16 cellular contexts compared by ENCODE assay signal in genomic region chr1:31523769-31524168, GRCh38. TPM values are rescaled to one million over a fixed set of nuclear protein-coding genes. Genes with fewer than 3 reads are reported as not detected.
DNase-seq lines count a peak whose midpoint lies in the region; ATAC-seq, FAIRE-seq and TF ChIP-seq lines count a peak whose summit lies in the region.
"Had no signal": no experiment of that assay in that cellular context is flagged by ENCODE, and none has a peak within 500 bp of the region (broad histone marks: within the 10 kb centered on the region; RNA-seq: fewer than 3 reads in every experiment).

No MANE protein-coding gene starts in this region.

- H3K9me3 ChIP-seq in lung (ENCODE audit: control insufficient read depth in 2 of 2, insufficient read depth in 1 of 2, low read length in 1 of 2) (no peaks in the 10 kb centered on the region), upper lobe of left lung (no peaks in the 10 kb centered on the region)

- peak; percentile 36 for ATAC-seq in activated T-cell treated with anti-CD3 and anti-CD28 coated beads, Interleukin-2, amount 50 U/mL, for 72 hours (replicated peaks in 1 of 2)
- peak; percentile 88 for ATAC-seq in lung (ENCODE audit: insufficient read depth, low FRiP score)
- ATAC-seq in upper lobe of left lung (ENCODE audit: low FRiP score in 2 of 2) = peak; percentile 84 to 92

- peak in 1 of 4 donors; percentile 49 for TF ChIP-seq POLR2A in upper lobe of left lung (IDR thresholded peaks at IDR 0.05)

- no peak overlapping the region for H3K4me3 Mint-ChIP-seq in activated T-cell treated with anti-CD3 and anti-CD28 coated beads, Interleukin-2, amount 50 U/mL, for 72 hours

- peak in 1 of 4 donors; percentile 62 for TF ChIP-seq EP300 in upper lobe of left lung (IDR thresholded peaks at IDR 0.05)

- H3K27ac Mint-ChIP-seq in activated T-cell treated with anti-CD3 and anti-CD28 coated beads, Interleukin-2, amount 50 U/mL, for 72 hours = no peak overlapping the region

- H3K27me3 Mint-ChIP-seq in activated T-cell treated with anti-CD3 and anti-CD28 coated beads, Interleukin-2, amount 50 U/mL, for 72 hours (ENCODE audit: low read depth) = peaks cover 6% of the 10 kb centered on the region

- TF ChIP-seq CTCF in bronchial epithelial cell (IDR thresholded peaks at IDR 0.05; ENCODE audit: insufficient read depth, low read length, severe bottlenecking) (no peak), lung (IDR thresholded peaks at IDR 0.05; ENCODE audit: control extremely low read depth, extremely low read depth) (no peak), upper lobe of left lung (IDR thresholded peaks at IDR 0.05) (no peak)

- H3K4me1 ChIP-seq in lung (ENCODE audit: control insufficient read depth in 2 of 2, insufficient read depth in 2 of 2, low read length in 2 of 2) (peaks cover 0 to 1% of the 10 kb centered on the region in 2 donors), upper lobe of left lung (peaks cover 0 to 3% (median 0%) of the 10 kb centered on the region in 4 donors)

- peaks cover 0 to 3% of the 10 kb centered on the region in 2 donors for H3K9me3 Mint-ChIP-seq in activated T-cell treated with anti-CD3 and anti-CD28 coated beads, Interleukin-2, amount 50 U/mL, for 72 hours

- H3K4me1 Mint-ChIP-seq in activated T-cell treated with anti-CD3 and anti-CD28 coated beads, Interleukin-2, amount 50 U/mL, for 72 hours (ENCODE audit: low read depth) = peaks cover 7% of the 10 kb centered on the region

- H3K27me3 ChIP-seq in bronchial epithelial cell (ENCODE audit: control insufficient read depth, insufficient read depth, low read length) (no peaks in the 10 kb centered on the region), lung (ENCODE audit: control insufficient read depth, insufficient read depth) (no peaks in the 10 kb centered on the region), upper lobe of left lung (no peaks in the 10 kb centered on the region)

- no peak for FAIRE-seq in bronchial epithelial cell (lab: Jason Lieb, UNC)

- DNase-seq in activated T-cell treated with anti-CD3 and anti-CD28 coated beads, Interleukin-2, amount 50 U/mL, for 72 hours = no peak
- DNase-seq in activated T-cell treated with anti-CD3 and anti-CD28 coated beads, Interleukin-2, amount 50 U/mL, for 1 hour = no peak
- DNase-seq in bronchial epithelial cell (ENCODE audit: low read depth) = peak; percentile 53
- DNase-seq in lung (ENCODE audit: low spot score) = peak; percentile 69
- DNase-seq in upper lobe of left lung = peak in 1 of 2 donors; percentile 88
- DNase-seq in NCI-H2227 (lab: John Stamatoyannopoulos, UW; ENCODE audit: unreplicated experiment) = no peak
- no peak for DNase-seq in OCI-M2 (lab: John Stamatoyannopoulos, UW; ENCODE audit: unreplicated experiment)
- no peak for DNase-seq in kidney glomerular epithelial cell (lab: John Stamatoyannopoulos, UW)
- DNase-seq: ACHN; activated CD4-positive, alpha-beta T cell treated with anti-CD3 and anti-CD28 coated beads for 1 hour; activated gamma-delta T cell; DND-41; NCI-H510A; nucleus accumbens; stimulated activated CD4-positive, alpha-beta T cell treated with anti-CD3 and anti-CD28 coated beads, Interleukin-4, amount 100 ng/mL, for 1 hour had no signal

- peak overlapping the region in 1 of 2 donors; percentile 30 for H3K27ac ChIP-seq in lung (ENCODE audit: low read depth in 1 of 2, low read length in 1 of 2)
- H3K27ac ChIP-seq in upper lobe of left lung = peak overlapping the region in 3 of 4 donors; percentile 57 to 75 (median 74)
- H3K27ac ChIP-seq: SK-N-MC had no signal

- H3K36me3 Mint-ChIP-seq in activated T-cell treated with anti-CD3 and anti-CD28 coated beads, Interleukin-2, amount 50 U/mL, for 72 hours (ENCODE audit: insufficient read depth in 2 of 2) = no peaks in the 10 kb centered on the region

- H3K4me3 ChIP-seq in bronchial epithelial cell (ENCODE audit: low read depth, low read length) (no peak overlapping the region), lung (no peak overlapping the region), upper lobe of left lung (no peak overlapping the region)
- H3K4me3 ChIP-seq: SK-N-MC had no signal

- H3K36me3 ChIP-seq in bronchial epithelial cell (ENCODE audit: control insufficient read depth, insufficient read depth, low read length) (no peaks in the 10 kb centered on the region), lung (ENCODE audit: control insufficient read depth in 2 of 2, insufficient read depth in 2 of 2, low read length in 2 of 2) (no peaks in the 10 kb centered on the region), upper lobe of left lung (no peaks in the 10 kb centered on the region)

- WGBS in lung, 2 donors = 27 to 47% methylated on average over 5 of the region's 5 CpGs
- 35 to 70% methylated on average over 2 to 5 of the region's 5 CpGs for WGBS in upper lobe of left lung, 2 donors

RNA-seq across cellular contexts. Expression of gene TINAGL1, which starts 52.5 kb away (rescaled TPM):
- not detected for total RNA-seq in activated T-cell treated with anti-CD3 and anti-CD28 coated beads, Interleukin-2, amount 50 U/mL, for 72 hours
- total RNA-seq in bronchial epithelial cell (55.4 and 154 TPM in 2 replicates), lung (10 to 100 TPM; 89.4 to 90.9 TPM), upper lobe of left lung (100 to 1,000 TPM in 3 of 6 donors, 10 to 100 TPM in 3; 71.3 to 191 (median 120) TPM)
- polyA plus RNA-seq in lung = 10 to 100 TPM; 64.1 to 78.9 TPM

Comparison
In these comparisons a context has a peak if more than half of its experiments do, and no peak if none do; other contexts are left out.
1. ATAC-seq: peak in every context shown above with its lines; median percentile 88 in lung; 88 in upper lobe of left lung; 36 in activated T-cell treated with anti-CD3 and anti-CD28 coated beads, Interleukin-2, amount 50 U/mL, for 72 hours.
2. DNase-seq: peak in bronchial epithelial cell (single experiment) and lung (single experiment); none in activated T-cell treated with anti-CD3 and anti-CD28 coated beads, Interleukin-2, amount 50 U/mL, for 72 hours (0 of 2), activated T-cell treated with anti-CD3 and anti-CD28 coated beads, Interleukin-2, amount 50 U/mL, for 1 hour (single experiment), NCI-H2227 (single experiment), OCI-M2 (single experiment) and kidney glomerular epithelial cell (single experiment).
3. RNA of gene TINAGL1, which starts 52.5 kb away (total RNA-seq): 55.4 to 154 TPM in bronchial epithelial cell, 71.3 to 191 TPM in upper lobe of left lung and 89.4 to 90.9 TPM in lung; not detected in activated T-cell treated with anti-CD3 and anti-CD28 coated beads, Interleukin-2, amount 50 U/mL, for 72 hours; every median in the first group is over 10 times any median in the second.